Comparison of ENCODE assay signal across 19 cellular contexts in the genomic region with DNA sequence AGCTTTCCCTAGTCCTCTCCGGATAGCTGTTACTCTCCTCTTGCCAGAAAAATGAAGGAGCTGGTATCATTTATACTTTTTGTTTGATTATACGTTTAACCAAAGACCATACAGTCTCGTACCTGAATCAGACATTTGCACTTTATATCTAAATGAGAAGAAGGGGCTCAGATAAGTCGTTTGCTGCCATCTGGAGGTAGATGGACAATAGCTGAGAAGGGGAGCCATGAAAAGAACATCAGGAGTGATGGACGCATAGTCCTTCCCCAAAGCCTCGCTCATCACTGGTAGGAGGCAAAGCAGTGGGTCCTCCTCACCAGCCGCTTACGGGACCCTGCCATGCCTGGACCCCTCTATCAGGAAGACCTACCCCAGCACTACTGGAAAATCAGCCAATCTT. TPM values are rescaled to one million over a fixed set of nuclear protein-coding genes. Genes with fewer than 3 reads are reported as not detected.
DNase-seq lines count a peak whose midpoint lies in the region; ATAC-seq, FAIRE-seq and TF ChIP-seq lines count a peak whose summit lies in the region.
"Had no signal": no experiment of that assay in that cellular context is flagged by ENCODE, and none has a peak within 500 bp of the region (broad histone marks: within the 10 kb centered on the region; RNA-seq: fewer than 3 reads in every experiment).

No MANE protein-coding gene starts in this region.

- H3K27me3 ChIP-seq in PC-3 (ENCODE audit: low read length) (no peaks in the 10 kb centered on the region), esophagus muscularis mucosa (no peaks in the 10 kb centered on the region)
- H3K27me3 ChIP-seq: BLaER1, breast epithelium had no signal

- TF ChIP-seq EP300 in esophagus muscularis mucosa (IDR thresholded peaks at IDR 0.05): no peak

- no peaks in the 10 kb centered on the region for H3F3A ChIP-seq in PC-3 (ENCODE audit: low read length, unreplicated experiment)

- peaks cover 16% of the 10 kb centered on the region for H3K4me1 Mint-ChIP-seq in Calu3 (ENCODE audit: low read depth, unreplicated experiment)

- H3K4me1 ChIP-seq in PC-3 (ENCODE audit: insufficient read depth, low read length) (no peaks in the 10 kb centered on the region), esophagus muscularis mucosa (no peaks in the 10 kb centered on the region)
- H3K4me1 ChIP-seq: BLaER1, breast epithelium had no signal

- ATAC-seq in PC-3 (no peak), GM18858 (IDR thresholded peaks at IDR 0.05; ENCODE audit: unreplicated experiment) (no peak), HG02981 (IDR thresholded peaks at IDR 0.05; ENCODE audit: unreplicated experiment) (no peak)
- ATAC-seq: natural killer cell treated with Interleukin-12 subunit alpha and Interleukin-12 subunit beta and Interleukin-15 and Interleukin-18, amount 100 ng/mL, for 72 hours had no signal

- no peak overlapping the region for H3K9ac ChIP-seq in PC-3 (ENCODE audit: low read length)
- H3K9ac ChIP-seq: BLaER1 had no signal

- TF ChIP-seq POLR2A in H54 (IDR thresholded peaks at IDR 0.05; ENCODE audit: low read depth, low read length) (no peak), esophagus muscularis mucosa (IDR thresholded peaks at IDR 0.05; ENCODE audit: low read depth) (no peak)

- POLR2A ChIA-PET in PC-3 (lab: Charles Lee; ENCODE audit: unreplicated experiment): no interaction called here

- no peak for TF ChIP-seq CTCF in Calu3 (IDR thresholded peaks at IDR 0.05; ENCODE audit: unreplicated experiment)
- peak; percentile 46 for TF ChIP-seq CTCF in PC-3 (conservative IDR thresholded peaks at IDR 0.05; ENCODE audit: low read depth, low read length)
- TF ChIP-seq CTCF in esophagus muscularis mucosa (IDR thresholded peaks at IDR 0.05): no peak
- TF ChIP-seq CTCF in GM20000 (IDR thresholded peaks at IDR 0.05; ENCODE audit: extremely low read depth, missing control alignments): no peak

- no peak overlapping the region for H3K4me2 ChIP-seq in PC-3 (ENCODE audit: low read length)
- H3K4me2 ChIP-seq: BLaER1 had no signal

- no peaks in the 10 kb centered on the region for H3K9me3 Mint-ChIP-seq in Calu3 (ENCODE audit: low read depth, unreplicated experiment)
- H3K9me3 Mint-ChIP-seq: natural killer cell treated with Interleukin-12 subunit alpha and Interleukin-12 subunit beta and Interleukin-15 and Interleukin-18, amount 100 ng/mL, for 72 hours had no signal

- CTCF ChIA-PET in Calu3 (lab: Charles Lee): interaction anchor here (0.6 kb wide), 1 partner anchor 344 kb away, joined by 4 read pairs; no protein-coding TSS in a partner anchor
- CTCF ChIA-PET in PC-3 (lab: Charles Lee): no interaction called here

- peaks cover 11% of the 10 kb centered on the region for H3K36me3 Mint-ChIP-seq in Calu3 (ENCODE audit: insufficient read depth, unreplicated experiment)

- no peak overlapping the region for H3K4me3 Mint-ChIP-seq in Calu3 (ENCODE audit: low read depth, unreplicated experiment)
- H3K4me3 Mint-ChIP-seq: activated naive CD8-positive, alpha-beta T cell; natural killer cell treated with Interleukin-12 subunit alpha and Interleukin-12 subunit beta and Interleukin-15 and Interleukin-18, amount 100 ng/mL, for 72 hours had no signal

- no peaks in the 10 kb centered on the region for H3K79me2 ChIP-seq in PC-3 (ENCODE audit: low read length)

- no peak overlapping the region for H3K27ac ChIP-seq in PC-3 (ENCODE audit: low read length)
- H3K27ac ChIP-seq in esophagus muscularis mucosa (replicated peaks in 1 of 4): no peak overlapping the region
- H3K27ac ChIP-seq: BLaER1, breast epithelium had no signal

- H3K27ac Mint-ChIP-seq in Calu3 (ENCODE audit: unreplicated experiment): no peak overlapping the region
- H3K27ac Mint-ChIP-seq: natural killer cell treated with Interleukin-12 subunit alpha and Interleukin-12 subunit beta and Interleukin-15 and Interleukin-18, amount 100 ng/mL, for 72 hours had no signal

- DNase-seq in Calu3 (no peak), H54 (ENCODE audit: insufficient read length, low spot score) (no peak), PC-3 (no peak), esophagus muscularis mucosa (ENCODE audit: extremely low spot score) (peak; percentile 47), GM20000 (ENCODE audit: low spot score) (no peak), T-helper 9 cell (no peak)
- DNase-seq: effector memory CD4-positive, alpha-beta T cell; EL; foreskin melanocyte; NCI-H1417 treated with DMSO at 0.1 percent for 48 hours; NCI-H510A; stimulated activated CD4-positive, alpha-beta T cell treated with anti-CD3 and anti-CD28 coated beads, Interleukin-15, amount 100 ng/mL, for 24 hours had no signal

- peak; percentile 33 for FAIRE-seq in H54 (lab: Jason Lieb, UNC)
- FAIRE-seq: RCC 7860 had no signal

- BruUV-seq in Calu3 (replicated peaks; lab: Mats Ljungman, UMichigan) (TSS peak; percentile 10), PC-3 (replicated peaks; lab: Mats Ljungman, UMichigan) (TSS peak; percentile 10)

- no peak overlapping the region for H2AFZ ChIP-seq in PC-3 (ENCODE audit: low read length)

- no peaks in the 10 kb centered on the region for H3K27me3 Mint-ChIP-seq in Calu3 (ENCODE audit: unreplicated experiment)
- H3K27me3 Mint-ChIP-seq: activated naive CD8-positive, alpha-beta T cell; natural killer cell treated with Interleukin-12 subunit alpha and Interleukin-12 subunit beta and Interleukin-15 and Interleukin-18, amount 100 ng/mL, for 72 hours had no signal

- 81% methylated on average over 8 of the region's 8 CpGs for WGBS in esophagus muscularis mucosa

- no peaks in the 10 kb centered on the region for H3K9me2 ChIP-seq in PC-3 (replicated peaks; ENCODE audit: low read length)

- H3K9me3 ChIP-seq in PC-3 (ENCODE audit: low read length) (no peaks in the 10 kb centered on the region), esophagus muscularis mucosa (no peaks in the 10 kb centered on the region)
- H3K9me3 ChIP-seq: BLaER1, breast epithelium had no signal

- H3K36me3 ChIP-seq in PC-3 (ENCODE audit: low read depth, low read length) (peaks cover 7% of the 10 kb centered on the region), esophagus muscularis mucosa (peaks cover 15 to 39% (median 28%) of the 10 kb centered on the region in 4 donors)
- H3K36me3 ChIP-seq: breast epithelium had no signal

- H4K20me1 ChIP-seq in PC-3 (ENCODE audit: low read length): no peaks in the 10 kb centered on the region
- H4K20me1 ChIP-seq: BLaER1 had no signal

- H3K4me3 ChIP-seq in PC-3 (ENCODE audit: low read length) (no peak overlapping the region), esophagus muscularis mucosa (no peak overlapping the region)
- H3K4me3 ChIP-seq: BLaER1, breast epithelium had no signal

- intact Hi-C loops in Calu3 (cut with micrococcal nuclease; ENCODE audit: unreplicated experiment) (no loop called here), PC-3 (cut with micrococcal nuclease) (no loop called here), esophagus muscularis mucosa (cut with DNase I) (no loop called here)

RNA-seq across cellular contexts. Expression of gene RPF2, which starts 45.4 kb away (rescaled TPM):
- total RNA-seq in Calu3 (2022) (43.7 and 45.7 TPM in 2 replicates), PC-3 (2014; rRNA removed) (21.4 and 28.6 TPM in 2 replicates), esophagus muscularis mucosa (10 to 100 TPM; 14.8 to 28.5 (median 17.3) TPM)
